ENCODE assay signal across 9 cellular contexts in the genomic region with DNA sequence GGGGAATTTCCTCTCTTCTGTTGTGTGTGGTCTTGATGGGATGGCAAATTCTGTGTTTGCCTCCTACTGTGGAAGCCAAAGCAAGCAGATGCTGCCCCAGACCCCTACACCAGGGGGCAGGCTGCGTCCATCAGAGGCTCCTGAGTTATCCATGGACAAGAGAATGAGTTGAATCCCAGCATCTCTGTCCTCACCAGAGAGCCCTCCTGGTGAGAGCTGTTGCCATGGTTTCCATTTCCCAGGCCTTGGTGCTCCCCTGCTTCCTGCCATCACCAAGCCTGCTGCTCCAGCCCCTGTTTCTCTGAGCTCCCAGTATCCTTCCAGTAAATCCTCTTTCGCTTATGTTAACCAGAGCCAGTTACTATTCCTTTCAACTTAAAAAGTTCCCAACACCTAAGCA. TPM values are rescaled to one million over a fixed set of nuclear protein-coding genes. Genes with fewer than 3 reads are reported as not detected.
A peak's percentile ranks its signal among the peaks of the same experiment; 100 is the strongest.
DNase-seq lines count a peak whose midpoint lies in the region; ATAC-seq and TF ChIP-seq lines count a peak whose summit lies in the region.
"Had no signal": no experiment of that assay in that cellular context is flagged by ENCODE, and none has a peak within 500 bp of the region (broad histone marks: within the 10 kb centered on the region; RNA-seq: fewer than 3 reads in every experiment).

No MANE protein-coding gene starts in this region.

- intact Hi-C loops in MCF 10A (cut with micrococcal nuclease), result loop anchor here (1.0 to 5.0 kb wide), 3 partner anchors 157 to 719 kb away; no protein-coding TSS in a partner anchor

- H3K4me3 ChIP-seq in effector memory CD4-positive, alpha-beta T cell (ENCODE audit: insufficient read depth, low read depth, low read length, poor library complexity, severe bottlenecking), result no peak overlapping the region

- POLR2A ChIA-PET in MCF 10A (lab: Yijun Ruan, JAX), result no interaction called here

- CTCF ChIA-PET in MCF 10A (lab: Yijun Ruan, JAX), result interaction anchor here (0.5 to 10.6 kb wide), 19 partner anchors 9 to 492 kb away, joined by 3 to 121 read pairs (median 3); partner anchors contain the start of gene GNG12

- H3K4me1 ChIP-seq in effector memory CD4-positive, alpha-beta T cell (ENCODE audit: control insufficient read depth, insufficient read depth, low read length, poor library complexity, severe bottlenecking), result no peaks in the 10 kb centered on the region

- BruUV-seq in MCF 10A (replicated peaks; lab: Mats Ljungman, UMichigan), result no TSS peak

- no peaks in the 10 kb centered on the region for H3K27me3 ChIP-seq in effector memory CD4-positive, alpha-beta T cell (replicated peaks; ENCODE audit: control insufficient read depth, insufficient read depth, low read length, poor library complexity, severe bottlenecking)

- no peaks in the 10 kb centered on the region for H3K9me3 ChIP-seq in effector memory CD4-positive, alpha-beta T cell (ENCODE audit: control insufficient read depth, low read length)
- H3K9me3 ChIP-seq: neutrophil had no signal

- TF ChIP-seq CTCF in MCF 10A (IDR thresholded peaks at IDR 0.05; ENCODE audit: unreplicated experiment) (peak; percentile 92), type B pancreatic cell (conservative IDR thresholded peaks at IDR 0.05) (peak; percentile 86)

- H3K9me3 Mint-ChIP-seq in MCF 10A (ENCODE audit: unreplicated experiment) (no peaks in the 10 kb centered on the region), type B pancreatic cell (no peaks in the 10 kb centered on the region)
- no peaks in the 10 kb centered on the region for H3K9me3 Mint-ChIP-seq in T-helper 2 cell treated with Interferon-gamma antibody and Interleukin-4, amounts not matched to agents 5 μg/mL and 100 μg/mL, for 36 hours

- no peaks in the 10 kb centered on the region for H3K27me3 Mint-ChIP-seq in MCF 10A (ENCODE audit: insufficient read depth, unreplicated experiment)
- peaks cover 7% of the 10 kb centered on the region for H3K27me3 Mint-ChIP-seq in type B pancreatic cell
- H3K27me3 Mint-ChIP-seq in T-helper 2 cell treated with Interferon-gamma antibody and Interleukin-4, amounts not matched to agents 5 μg/mL and 100 μg/mL, for 36 hours (ENCODE audit: low read depth), result peaks cover 9% of the 10 kb centered on the region

- peak; percentile 52 for ATAC-seq in HG02885 (IDR thresholded peaks at IDR 0.05; ENCODE audit: poor library complexity, unreplicated experiment)

- H3K27ac ChIP-seq in effector memory CD4-positive, alpha-beta T cell (ENCODE audit: insufficient read depth, low read length, poor library complexity, severe bottlenecking), result no peak overlapping the region
- H3K27ac ChIP-seq: neutrophil had no signal

- H3K27ac Mint-ChIP-seq in MCF 10A (ENCODE audit: low read depth, unreplicated experiment) (no peak overlapping the region), type B pancreatic cell (no peak overlapping the region)
- no peak overlapping the region for H3K27ac Mint-ChIP-seq in T-helper 2 cell treated with Interferon-gamma antibody and Interleukin-4, amounts not matched to agents 5 μg/mL and 100 μg/mL, for 36 hours

- H3K4me3 Mint-ChIP-seq in MCF 10A (ENCODE audit: unreplicated experiment) (no peak overlapping the region), type B pancreatic cell (no peak overlapping the region)
- H3K4me3 Mint-ChIP-seq in T-helper 2 cell treated with Interferon-gamma antibody and Interleukin-4, amounts not matched to agents 5 μg/mL and 100 μg/mL, for 36 hours, result no peak overlapping the region

- H3K36me3 ChIP-seq in effector memory CD4-positive, alpha-beta T cell (ENCODE audit: control insufficient read depth, insufficient read depth, low read length), result no peaks in the 10 kb centered on the region
- H3K36me3 ChIP-seq: neutrophil had no signal

- H3K4me1 Mint-ChIP-seq in MCF 10A (ENCODE audit: insufficient read depth, unreplicated experiment) (peaks cover 16% of the 10 kb centered on the region), type B pancreatic cell (ENCODE audit: unreplicated experiment) (peaks cover 13% of the 10 kb centered on the region)
- H3K4me1 Mint-ChIP-seq in T-helper 2 cell treated with Interferon-gamma antibody and Interleukin-4, amounts not matched to agents 5 μg/mL and 100 μg/mL, for 36 hours (ENCODE audit: low read depth), result no peaks in the 10 kb centered on the region

- H3K36me3 Mint-ChIP-seq in MCF 10A (ENCODE audit: insufficient read depth, unreplicated experiment) (no peaks in the 10 kb centered on the region), type B pancreatic cell (no peaks in the 10 kb centered on the region)
- no peaks in the 10 kb centered on the region for H3K36me3 Mint-ChIP-seq in T-helper 2 cell treated with Interferon-gamma antibody and Interleukin-4, amounts not matched to agents 5 μg/mL and 100 μg/mL, for 36 hours (ENCODE audit: low read depth)

- DNase-seq in DMS 273 (lab: John Stamatoyannopoulos, UW; ENCODE audit: unreplicated experiment) (peak; percentile 93), NCI-H510A treated with DMSO at 0.1 percent for 48 hours (lab: John Stamatoyannopoulos, UW) (peak; percentile 43), MCF 10A (ENCODE audit: unreplicated experiment) (peak; percentile 71), kidney glomerular epithelial cell (lab: John Stamatoyannopoulos, UW) (peak; percentile 42), type B pancreatic cell (ENCODE audit: extremely low spot score, unreplicated experiment) (peak; percentile 78)
- no peak for DNase-seq in T-helper 2 cell treated with Interferon-gamma antibody and Interleukin-4, amounts not matched to agents 5 μg/mL and 100 μg/mL, for 36 hours (ENCODE audit: low spot score)
- DNase-seq in effector memory CD4-positive, alpha-beta T cell, result no peak

RNA-seq across cellular contexts. Expression of gene GNG12, which starts 20.4 kb away (rescaled TPM):
- total RNA-seq in MCF 10A (2022) (117 and 135 TPM in 2 replicates), type B pancreatic cell (ENCODE audit: low replicate concordance) (17.9 and 23.2 TPM in 2 replicates)

Comparison
In these comparisons a context has a peak if more than half of its experiments do, and no peak if none do; other contexts are left out.
1. DNase-seq: peak in DMS 273 (single experiment), NCI-H510A treated with DMSO at 0.1 percent for 48 hours (single experiment), MCF 10A (single experiment), kidney glomerular epithelial cell (single experiment) and type B pancreatic cell (single experiment); none in T-helper 2 cell treated with Interferon-gamma antibody and Interleukin-4, amounts not matched to agents 5 μg/mL and 100 μg/mL, for 36 hours (single experiment) and effector memory CD4-positive, alpha-beta T cell (0 of 3).